ENCODE assay signal across 25 cellular contexts in genomic region chr21:14096577-14096976, GRCh38.
"Had no signal": no experiment of that assay in that cellular context is flagged by ENCODE, and none has a peak within 500 bp of the region (broad histone marks: within the 10 kb centered on the region; RNA-seq: fewer than 3 reads in every experiment).

No MANE protein-coding gene starts in this region.

- H3K4me3 ChIP-seq: left lung, lower lobe of right lung, psoas muscle, right lobe of liver, skin epidermis, suprapubic skin, thoracic aorta, tibial artery, upper lobe of right lung, uterus had no signal

- H3K27me3 ChIP-seq: left lung, right lobe of liver, suprapubic skin, tibial artery, upper lobe of right lung, uterus had no signal

- H3K79me2 ChIP-seq: parathyroid adenoma had no signal

- DNase-seq: hypothalamus; immature natural killer cell; kidney; left colon; left lung; lower lobe of right lung; mammary epithelial cell; mesenchymal stem cell; naive thymus-derived CD8-positive, alpha-beta T cell; nucleus accumbens; psoas muscle; right lobe of liver; stimulated activated CD4-positive, alpha-beta T cell treated with anti-CD3 and anti-CD28 coated beads, Interleukin-12 subunit alpha, Interleukin-12 subunit beta, amount 100 ng/mL, for 4 hours; stimulated activated CD4-positive, alpha-beta T cell treated with anti-CD3 and anti-CD28 coated beads, Interleukin-4, amount 100 ng/mL, for 24 hours; stimulated activated naive CD4-positive, alpha-beta T cell; tibial artery; trophoblast cell; upper lobe of right lung; uterus had no signal

- H3K9ac ChIP-seq: parathyroid adenoma had no signal

- H3K27ac ChIP-seq: left lung, lower lobe of right lung, parathyroid adenoma, psoas muscle, right lobe of liver, skin epidermis, suprapubic skin, thoracic aorta, tibial artery, upper lobe of right lung, uterus had no signal

- ATAC-seq: left colon; left lung; lower lobe of right lung; naive thymus-derived CD8-positive, alpha-beta T cell; psoas muscle; right lobe of liver; stimulated activated effector memory CD8-positive, alpha-beta T cell treated with anti-CD3 and anti-CD28 coated beads, Interleukin-12 subunit alpha, Interleukin-12 subunit beta, amount 100 ng/mL, for 72 hours; upper lobe of right lung had no signal

- H3K36me3 ChIP-seq: left lung, lower lobe of right lung, right lobe of liver, suprapubic skin, thoracic aorta, tibial artery, upper lobe of right lung, uterus had no signal

- FAIRE-seq: islet of Langerhans, kidney had no signal

- H3K9me3 ChIP-seq: left lung, lower lobe of right lung, psoas muscle, right lobe of liver, suprapubic skin, thoracic aorta, tibial artery, upper lobe of right lung, uterus had no signal

- H2AFZ ChIP-seq: parathyroid adenoma had no signal

- H3K4me1 ChIP-seq: left lung, lower lobe of right lung, parathyroid adenoma, psoas muscle, right lobe of liver, suprapubic skin, tibial artery, upper lobe of right lung, uterus had no signal
